Comparison of ENCODE assay signal across 2 cellular contexts in genomic region chr11:108984548-108984947, GRCh38.
TF ChIP-seq lines count a peak whose summit lies in the region.

No MANE protein-coding gene starts in this region.

TF ChIP-seq in SK-N-SH, 30 proteins besides CTCF, POLR2A, EP300 and RAD21 (continued from another document):
- TF ChIP-seq IRF3 (IDR thresholded peaks at IDR 0.05; ENCODE audit: low read depth, low read length) (no peak), NRF1 (IDR thresholded peaks at IDR 0.05; ENCODE audit: low read depth, low read length) (no peak), REST (IDR thresholded peaks at IDR 0.05; ENCODE audit: low read depth, low read length) (no peak), RCOR1 (IDR thresholded peaks at IDR 0.05; ENCODE audit: low read length) (no peak), FOXJ3 (CRISPR knock-in tag; IDR thresholded peaks at IDR 0.05) (no peak), YY1 (IDR thresholded peaks at IDR 0.05; ENCODE audit: low read depth) (no peak), FOSL2 (IDR thresholded peaks at IDR 0.05; ENCODE audit: borderline replicate concordance, low read depth) (no peak), RXRA (IDR thresholded peaks at IDR 0.05; ENCODE audit: borderline replicate concordance, low read depth) (no peak), ZBTB33 (IDR thresholded peaks at IDR 0.05; ENCODE audit: borderline replicate concordance, low read depth) (no peak), SIN3A (IDR thresholded peaks at IDR 0.05; ENCODE audit: borderline replicate concordance, low read depth, low read length) (no peak), TEAD4 (IDR thresholded peaks at IDR 0.05; ENCODE audit: borderline replicate concordance, insufficient read depth) (no peak), POLR2AphosphoS5 (IDR thresholded peaks at IDR 0.05; ENCODE audit: low read depth, low read length) (no peak)

TF ChIP-seq in SK-N-SH treated with all-trans-retinoic acid at 6 μM for 48 hours, 23 proteins besides CTCF, POLR2A, EP300 and RAD21 (continued from another document):
- no peak for TF ChIP-seq TSHZ2 (CRISPR knock-in tag; IDR thresholded peaks at IDR 0.05)
- no peak for TF ChIP-seq ESRRG (CRISPR knock-in tag; IDR thresholded peaks at IDR 0.05)
- TF ChIP-seq TCF4 (CRISPR knock-in tag; IDR thresholded peaks at IDR 0.05; ENCODE audit: borderline replicate concordance), result no peak
- no peak for TF ChIP-seq OSR1 (CRISPR knock-in tag; IDR thresholded peaks at IDR 0.05)
- no peak for TF ChIP-seq PPARA (CRISPR knock-in tag; IDR thresholded peaks at IDR 0.05; ENCODE audit: borderline replicate concordance)
TF ChIP-seq in SK-N-SH treated with all-trans-retinoic acid at 6 μM for 48 hours: peak in this region for 0.
